Comparison of ENCODE assay signal across 36 cellular contexts in genomic region chr7:46616636-46617035, GRCh38.
DNase-seq lines count a peak whose midpoint lies in the region; ATAC-seq and TF ChIP-seq lines count a peak whose summit lies in the region.
"Had no signal": no experiment of that assay in that cellular context is flagged by ENCODE, and none has a peak within 500 bp of the region (broad histone marks: within the 10 kb centered on the region; RNA-seq: fewer than 3 reads in every experiment).

No MANE protein-coding gene starts in this region.

- H3K4me3 Mint-ChIP-seq in mesothelial cell of epicardium (no peak overlapping the region), WTC11 (no peak overlapping the region), GM23338 (no peak overlapping the region)
- H3K4me3 Mint-ChIP-seq: activated CD8-positive, alpha-beta T cell treated with anti-CD3 and anti-CD28 coated beads for 36 hours; activated naive CD4-positive, alpha-beta T cell treated with anti-CD3 and anti-CD28 coated beads for 36 hours; activated T-helper 1 cell treated with anti-CD3 and anti-CD28 coated beads, Interleukin-12 subunit alpha, Interleukin-12 subunit beta, Interleukin-2, Interleukin-4 antibody, amounts not matched to agents 30 ng/mL and 10 ng/mL and 1 ng/mL, durations not matched to agents 14 hours and 24 hours and 36 hours; dendritic cell treated with granulocyte-macrophage colony-stimulating factor and Interleukin-4, amounts not matched to agents 40 ng/mL and 50 ng/mL, for 4 days; endodermal cell; neural crest cell had no signal

- H3K27me3 Mint-ChIP-seq in mesothelial cell of epicardium (ENCODE audit: low read depth) (no peaks in the 10 kb centered on the region), WTC11 (ENCODE audit: low read depth) (no peaks in the 10 kb centered on the region), GM23338 (ENCODE audit: insufficient read depth, low read depth, poor library complexity) (no peaks in the 10 kb centered on the region)
- H3K27me3 Mint-ChIP-seq: activated CD8-positive, alpha-beta T cell treated with anti-CD3 and anti-CD28 coated beads for 36 hours; dendritic cell treated with granulocyte-macrophage colony-stimulating factor and Interleukin-4, amounts not matched to agents 40 ng/mL and 50 ng/mL, for 4 days had no signal

- peak; percentile 27 for DNase-seq in adipocyte (ENCODE audit: low read depth)
- DNase-seq in choroid plexus epithelial cell (ENCODE audit: low read depth), result peak; percentile 82
- no peak for DNase-seq in mesothelial cell of epicardium (ENCODE audit: low spot score in 2 of 2, unreplicated experiment in 2 of 2)
- DNase-seq in stimulated activated naive CD4-positive, alpha-beta T cell treated with Interleukin-2 at 50 U/mL for 16 hours (lab: John Stamatoyannopoulos, UW), result no peak
- DNase-seq in WTC11 (ENCODE audit: low spot score), result no peak
- DNase-seq in GM23338 (ENCODE audit: low spot score), result no peak
- DNase-seq in NCI-H526 treated with DMSO at 0.1 percent for 48 hours (lab: John Stamatoyannopoulos, UW), result no peak
- DNase-seq: activated CD4-positive, alpha-beta T cell treated with anti-CD3 and anti-CD28 coated beads for 1 hour; activated CD8-positive, alpha-beta memory T cell treated with anti-CD3 and anti-CD28 coated beads, Interleukin-2, amount 50 U/mL, for 48 hours; activated CD8-positive, alpha-beta T cell treated with anti-CD3 and anti-CD28 coated beads for 36 hours; activated naive CD4-positive, alpha-beta T cell treated with anti-CD3 and anti-CD28 coated beads for 36 hours; adrenal gland; caudate nucleus; DMS153; endodermal cell; esophagus squamous epithelium; GDM1; hypothalamus; left colon; NCI-H1436; NCI-H2081 treated with DMSO at 0.1 percent for 48 hours; NCI-H345; NCI-H748 treated with DMSO at 0.1 percent for 48 hours; pancreas; Peyer's patch; retina; SHP77 treated with DMSO at 0.1 percent for 48 hours; stimulated activated naive CD4-positive, alpha-beta T cell; T-helper 2 cell; upper lobe of left lung had no signal

- H3K36me3 ChIP-seq in HEK293 (ENCODE audit: control insufficient read depth in 2 of 2, insufficient read depth in 1 of 2, low read length in 2 of 2) (no peaks in the 10 kb centered on the region), adipocyte (ENCODE audit: control insufficient read depth, insufficient read depth, low read length, severe bottlenecking) (no peaks in the 10 kb centered on the region), GM23338 (ENCODE audit: insufficient read depth) (no peaks in the 10 kb centered on the region)
- H3K36me3 ChIP-seq: adrenal gland, esophagus squamous epithelium, pancreas, Peyer's patch, suprapubic skin, upper lobe of left lung had no signal

- no peak for ATAC-seq in WTC11
- ATAC-seq in GM23338, result no peak
- ATAC-seq: activated CD8-positive, alpha-beta T cell treated with anti-CD3 and anti-CD28 coated beads for 36 hours; left colon; pancreas had no signal

- H3K4me1 Mint-ChIP-seq in mesothelial cell of epicardium (peaks cover 49% of the 10 kb centered on the region), WTC11 (no peaks in the 10 kb centered on the region), GM23338 (no peaks in the 10 kb centered on the region; the same call in 2 of the 3 replicates)
- H3K4me1 Mint-ChIP-seq: neural crest cell had no signal

- CTCF ChIA-PET in HEK293 (lab: Yijun Ruan, JAX) (no interaction called here), WTC11 (lab: Charles Lee) (no interaction called here)

- no peak overlapping the region for H3K4me2 ChIP-seq in GM23338
- H3K4me2 ChIP-seq: KMS-11 had no signal

- H3K27ac Mint-ChIP-seq in mesothelial cell of epicardium (peak overlapping the region; percentile 28), WTC11 (no peak overlapping the region), GM23338 (no peak overlapping the region)
- H3K27ac Mint-ChIP-seq: activated CD8-positive, alpha-beta T cell treated with anti-CD3 and anti-CD28 coated beads for 36 hours; activated naive CD4-positive, alpha-beta T cell treated with anti-CD3 and anti-CD28 coated beads for 36 hours; activated T-helper 1 cell treated with anti-CD3 and anti-CD28 coated beads, Interleukin-12 subunit alpha, Interleukin-12 subunit beta, Interleukin-2, Interleukin-4 antibody, amounts not matched to agents 30 ng/mL and 10 ng/mL and 1 ng/mL, durations not matched to agents 14 hours and 24 hours and 36 hours; dendritic cell treated with granulocyte-macrophage colony-stimulating factor and Interleukin-4, amounts not matched to agents 40 ng/mL and 50 ng/mL, for 4 days; endodermal cell had no signal

- peaks cover 6% of the 10 kb centered on the region; the same call in 1 of the 2 replicates for H3K9me2 ChIP-seq in GM23338 (ENCODE audit: insufficient read depth)

- H3F3A ChIP-seq in GM23338 (replicated peaks; ENCODE audit: low read depth), result no peaks in the 10 kb centered on the region

- H4K20me1 ChIP-seq in GM23338 (replicated peaks; ENCODE audit: insufficient read depth), result no peaks in the 10 kb centered on the region

- TF ChIP-seq CTCF in HEK293 (tag by site-specific recombination; IDR thresholded peaks at IDR 0.05), result no peak
- TF ChIP-seq CTCF in choroid plexus epithelial cell (conservative IDR thresholded peaks at IDR 0.05; ENCODE audit: low read depth, low read length), result peak; percentile 9
- no peak for TF ChIP-seq CTCF in mesothelial cell of epicardium (IDR thresholded peaks at IDR 0.05; ENCODE audit: unreplicated experiment)
- TF ChIP-seq CTCF in WTC11 (IDR thresholded peaks at IDR 0.05), result no peak
- TF ChIP-seq CTCF in GM23338 (conservative IDR thresholded peaks at IDR 0.05; ENCODE audit: low read depth in 2 of 2), result no peak

- H3K9ac ChIP-seq in adipocyte (ENCODE audit: low read length), result no peak overlapping the region
- H3K9ac ChIP-seq: KMS-11 had no signal

- H3K36me3 Mint-ChIP-seq in mesothelial cell of epicardium, result no peaks in the 10 kb centered on the region
- no peaks in the 10 kb centered on the region for H3K36me3 Mint-ChIP-seq in WTC11
- H3K36me3 Mint-ChIP-seq in GM23338 (ENCODE audit: low read depth), result no peaks in the 10 kb centered on the region

- no peak overlapping the region for H2AFZ ChIP-seq in GM23338

- no peak overlapping the region for H3K27ac ChIP-seq in HEK293 (ENCODE audit: extremely low read depth, low read depth, low read length)
- no peak overlapping the region for H3K27ac ChIP-seq in GM23338 (ENCODE audit: low read depth)
- H3K27ac ChIP-seq: adrenal gland, esophagus squamous epithelium, KMS-11, pancreas, Peyer's patch, suprapubic skin, upper lobe of left lung had no signal

- no peaks in the 10 kb centered on the region for H3K79me2 ChIP-seq in GM23338 (replicated peaks; ENCODE audit: insufficient read depth)

- H3K9me3 Mint-ChIP-seq in mesothelial cell of epicardium (peaks cover 5% of the 10 kb centered on the region), WTC11 (peaks cover 4% of the 10 kb centered on the region; the same call in 1 of the 2 replicates), GM23338 (no peaks in the 10 kb centered on the region)
- H3K9me3 Mint-ChIP-seq: endodermal cell, neural crest cell had no signal

- no peaks in the 10 kb centered on the region for H3K9me3 ChIP-seq in HEK293 (ENCODE audit: control insufficient read depth, insufficient read depth, low read depth, low read length)
- no peaks in the 10 kb centered on the region for H3K9me3 ChIP-seq in adipocyte (ENCODE audit: control insufficient read depth, low read length)
- H3K9me3 ChIP-seq: adrenal gland, esophagus squamous epithelium, pancreas, Peyer's patch, suprapubic skin, upper lobe of left lung had no signal

- H3K4me1 ChIP-seq in HEK293 (ENCODE audit: control insufficient read depth, insufficient read depth, low read length), result no peaks in the 10 kb centered on the region
- peaks cover 9% of the 10 kb centered on the region for H3K4me1 ChIP-seq in adipocyte (ENCODE audit: control insufficient read depth, insufficient read depth, low read length)
- H3K4me1 ChIP-seq in GM23338 (ENCODE audit: insufficient read depth), result no peaks in the 10 kb centered on the region
- H3K4me1 ChIP-seq: adrenal gland, esophagus squamous epithelium, Peyer's patch, suprapubic skin had no signal

- POLR2A ChIA-PET in HEK293 (lab: Yijun Ruan, JAX), result no interaction called here
- POLR2A ChIA-PET in WTC11 (lab: Charles Lee), result no interaction called here

- H3K27me3 ChIP-seq in adipocyte (replicated peaks; ENCODE audit: control insufficient read depth, insufficient read depth, low read length) (no peaks in the 10 kb centered on the region), GM23338 (ENCODE audit: insufficient read depth) (no peaks in the 10 kb centered on the region)
- H3K27me3 ChIP-seq: adrenal gland, esophagus squamous epithelium, pancreas, Peyer's patch, suprapubic skin, upper lobe of left lung had no signal

- no peak overlapping the region for H3K4me3 ChIP-seq in HEK293 (ENCODE audit: low read depth, low read length)
- no peak overlapping the region for H3K4me3 ChIP-seq in adipocyte (ENCODE audit: low read length)
- no peak overlapping the region for H3K4me3 ChIP-seq in choroid plexus epithelial cell (ENCODE audit: low read depth, low read length)
- no peak overlapping the region for H3K4me3 ChIP-seq in GM23338
- H3K4me3 ChIP-seq: adrenal gland, esophagus squamous epithelium, pancreas, Peyer's patch, suprapubic skin, upper lobe of left lung had no signal

TF ChIP-seq in HEK293, 187 proteins besides CTCF, POLR2A, EP300 and RAD21:
- no peak for TF ChIP-seq ZNF776 (tag by site-specific recombination; IDR thresholded peaks at IDR 0.05; ENCODE audit: borderline replicate concordance)
- TF ChIP-seq GLIS1 (tag by site-specific recombination; IDR thresholded peaks at IDR 0.05), result peak; percentile 37; the same call in 1 of the 2 replicates
- no peak for TF ChIP-seq IKZF3 (tag by site-specific recombination; IDR thresholded peaks at IDR 0.05)

TF ChIP-seq in GM23338, 12 proteins besides CTCF, POLR2A, EP300 and RAD21 (continues in another document):
- TF ChIP-seq CREB1 (CRISPR knock-in tag; IDR thresholded peaks at IDR 0.05; ENCODE audit: low read depth), result no peak

Comparison
In these comparisons a context has a peak if more than half of its experiments do, and no peak if none do; other contexts are left out.
1. DNase-seq: peak in adipocyte (single experiment) and choroid plexus epithelial cell (single experiment); none in mesothelial cell of epicardium (0 of 2), stimulated activated naive CD4-positive, alpha-beta T cell treated with Interleukin-2 at 50 U/mL for 16 hours (single experiment), WTC11 (single experiment), GM23338 (single experiment) and NCI-H526 treated with DMSO at 0.1 percent for 48 hours (single experiment).